In genomic region chr11:72643547-72643946, GRCh38 we compare ENCODE assay signal across 9 cellular contexts. TPM values are rescaled to one million over a fixed set of nuclear protein-coding genes. Genes with fewer than 3 reads are reported as not detected.
A peak's percentile ranks its signal among the peaks of the same experiment; 100 is the strongest.
DNase-seq lines count a peak whose midpoint lies in the region; ATAC-seq, FAIRE-seq and TF ChIP-seq lines count a peak whose summit lies in the region.
"Had no signal": no experiment of that assay in that cellular context is flagged by ENCODE, and none has a peak within 500 bp of the region (broad histone marks: within the 10 kb centered on the region; RNA-seq: fewer than 3 reads in every experiment).

No MANE protein-coding gene starts in this region.

- POLR2A ChIA-PET in MCF 10A (lab: Yijun Ruan, JAX): no interaction called here

- no peak overlapping the region for H3K4me3 Mint-ChIP-seq in MCF 10A (ENCODE audit: unreplicated experiment)

- H3K27me3 ChIP-seq in breast epithelium: peaks cover 0 to 24% of the 10 kb centered on the region in 2 donors
- peaks cover 0 to 24% (median 10%) of the 10 kb centered on the region in 4 donors for H3K27me3 ChIP-seq in upper lobe of left lung

- H3K4me1 Mint-ChIP-seq in MCF 10A (ENCODE audit: insufficient read depth, unreplicated experiment): peaks cover 7% of the 10 kb centered on the region

- H3K36me3 Mint-ChIP-seq in MCF 10A (ENCODE audit: insufficient read depth, unreplicated experiment): no peaks in the 10 kb centered on the region

- no peak overlapping the region for H3K27ac Mint-ChIP-seq in MCF 10A (ENCODE audit: low read depth, unreplicated experiment)

- no peak overlapping the region for H3K27ac ChIP-seq in breast epithelium
- H3K27ac ChIP-seq in upper lobe of left lung: no peak overlapping the region

- intact Hi-C loops in MCF 10A (cut with micrococcal nuclease) (loop anchor here (1.0 to 2.0 kb wide), 4 partner anchors 45 to 172 kb away; no protein-coding TSS in a partner anchor), breast epithelium (cut with DNase I; ENCODE audit: low total_unique reads) (no loop called here)

- no peak for TF ChIP-seq CTCF in MCF 10A (IDR thresholded peaks at IDR 0.05; ENCODE audit: unreplicated experiment)
- no peak for TF ChIP-seq CTCF in breast epithelium (IDR thresholded peaks at IDR 0.05)
- no peak for TF ChIP-seq CTCF in foreskin fibroblast (IDR thresholded peaks at IDR 0.05; ENCODE audit: low read depth, low read length)
- TF ChIP-seq CTCF in upper lobe of left lung (IDR thresholded peaks at IDR 0.05): no peak

- no peak for TF ChIP-seq EP300 in upper lobe of left lung (IDR thresholded peaks at IDR 0.05)

- ATAC-seq in SK-N-SH treated with all-trans-retinoic acid at 6 μM for 48 hours (peak; percentile 6; the same call in 2 of the 3 replicates), HG03565 (IDR thresholded peaks at IDR 0.05; ENCODE audit: unreplicated experiment) (no peak), GM18873 (IDR thresholded peaks at IDR 0.05; ENCODE audit: low FRiP score, unreplicated experiment) (no peak), upper lobe of left lung (ENCODE audit: low FRiP score in 2 of 2) (no peak)

- no TSS peak for BruUV-seq in MCF 10A (replicated peaks; lab: Mats Ljungman, UMichigan)

- H3K4me3 ChIP-seq in breast epithelium (peak overlapping the region in 1 of 3 donors; percentile 88), foreskin fibroblast (ENCODE audit: low read depth in 1 of 2, low read length in 2 of 2) (no peak overlapping the region), upper lobe of left lung (no peak overlapping the region)

- no peaks in the 10 kb centered on the region for H3K9me3 Mint-ChIP-seq in MCF 10A (ENCODE audit: unreplicated experiment)

- no peaks in the 10 kb centered on the region for H3K27me3 Mint-ChIP-seq in MCF 10A (ENCODE audit: insufficient read depth, unreplicated experiment)

- H3K4me1 ChIP-seq in breast epithelium: no peaks in the 10 kb centered on the region
- peaks cover 15 to 27% (median 19%) of the 10 kb centered on the region in 4 donors for H3K4me1 ChIP-seq in upper lobe of left lung

- H3K9me3 ChIP-seq in breast epithelium (no peaks in the 10 kb centered on the region), upper lobe of left lung (no peaks in the 10 kb centered on the region)

- DNase-seq in MCF 10A (ENCODE audit: unreplicated experiment) (peak; percentile 90), breast epithelium (ENCODE audit: low spot score in 2 of 2) (no peak), foreskin fibroblast (peak; percentile 20 to 47), urothelium cell line (ENCODE audit: low spot score) (peak; percentile 92), upper lobe of left lung (no peak)

- CTCF ChIA-PET in MCF 10A (lab: Yijun Ruan, JAX): interaction anchor here (0.5 to 1.7 kb wide), 12 partner anchors 13 to 714 kb away, joined by 3 to 10 read pairs (median 4); no protein-coding TSS in a partner anchor

- TF ChIP-seq POLR2A in breast epithelium (IDR thresholded peaks at IDR 0.05) (no peak), upper lobe of left lung (IDR thresholded peaks at IDR 0.05) (no peak)

- peak; percentile 86 for FAIRE-seq in urothelium cell line (lab: Jason Lieb, UNC)
- FAIRE-seq: G401.6 had no signal

- H3K36me3 ChIP-seq in breast epithelium (no peaks in the 10 kb centered on the region), upper lobe of left lung (no peaks in the 10 kb centered on the region)

- WGBS in upper lobe of left lung, 2 donors: 82 to 89% methylated on average over 7 of the region's 7 CpGs

TF ChIP-seq in SK-N-SH treated with all-trans-retinoic acid at 6 μM for 48 hours, 23 proteins besides CTCF, POLR2A, EP300 and RAD21:
- TF ChIP-seq CSRNP3 (CRISPR knock-in tag; IDR thresholded peaks at IDR 0.05): no peak
- no peak for TF ChIP-seq PPARA (CRISPR knock-in tag; IDR thresholded peaks at IDR 0.05; ENCODE audit: borderline replicate concordance)
- TF ChIP-seq POU6F1 (CRISPR knock-in tag; IDR thresholded peaks at IDR 0.05; ENCODE audit: borderline replicate concordance, low read depth): no peak

RNA-seq across cellular contexts. Expression of gene PDE2A, which starts 30.7 kb away (rescaled TPM):
- 1.9 and 3.3 TPM in 2 replicates for total RNA-seq in MCF 10A (2022)
- total RNA-seq in breast epithelium: 10 to 100 TPM; 23.7 to 85.9 (median 67.0) TPM
- 10 to 100 TPM in 4 of 6 donors, 1 to 10 TPM in 2; 4.7 to 46.1 (median 16.7) TPM for total RNA-seq in upper lobe of left lung

Comparison
In these comparisons a context has a peak if more than half of its experiments do, and no peak if none do; other contexts are left out.
1. DNase-seq: peak in MCF 10A (single experiment), foreskin fibroblast (2 of 2) and urothelium cell line (single experiment); none in breast epithelium (0 of 2) and upper lobe of left lung (0 of 2).